In the genomic region with DNA sequence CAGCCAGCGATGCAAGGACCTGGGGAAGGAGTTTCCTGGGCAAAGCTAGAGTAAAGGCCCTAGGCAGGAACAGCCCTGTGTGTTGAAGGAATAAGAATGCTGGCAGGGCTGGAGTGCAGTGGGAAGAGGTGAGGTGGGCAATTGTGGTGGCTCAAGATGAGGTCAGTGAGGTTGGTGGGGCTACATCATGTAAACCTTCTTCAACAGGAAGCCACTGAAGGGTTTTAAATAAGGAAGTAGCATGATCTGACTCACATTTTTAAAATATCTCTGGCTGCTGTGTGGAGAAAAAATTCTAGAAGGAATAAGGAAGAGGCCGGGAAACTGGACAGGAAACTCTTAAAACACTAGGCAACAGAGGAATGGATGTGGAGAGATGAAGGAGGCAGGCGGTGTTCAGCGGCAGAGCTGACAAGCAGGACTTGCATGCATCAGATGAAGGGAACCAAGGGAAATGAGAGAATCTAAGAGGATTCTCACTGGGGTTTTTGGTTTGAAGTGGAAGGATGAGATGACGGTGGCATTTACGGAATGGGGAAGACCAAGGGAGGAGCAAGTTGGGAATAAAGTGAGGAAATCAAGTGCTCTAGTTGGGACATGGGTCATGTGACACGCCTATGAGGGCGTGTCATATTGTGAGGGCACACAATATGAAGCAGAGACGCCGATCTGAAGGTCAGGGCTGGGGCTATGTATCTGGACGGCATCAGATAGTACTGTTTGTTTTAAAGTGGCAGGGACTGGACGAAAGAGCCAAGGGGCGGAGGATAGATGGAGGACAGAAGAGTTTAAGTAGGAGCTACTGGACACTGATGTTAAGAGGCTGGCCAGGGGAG, we compare ENCODE assay signal across 11 cellular contexts. TPM values are rescaled to one million over a fixed set of nuclear protein-coding genes. Genes with fewer than 3 reads are reported as not detected.
DNase-seq lines count a peak whose midpoint lies in the region; ATAC-seq, FAIRE-seq and TF ChIP-seq lines count a peak whose summit lies in the region.
"Had no signal": no experiment of that assay in that cellular context is flagged by ENCODE, and none has a peak within 500 bp of the region (broad histone marks: within the 10 kb centered on the region; RNA-seq: fewer than 3 reads in every experiment).

No MANE protein-coding gene starts in this region.

- peak overlapping the region in 1 of 2 donors; percentile 62 for H3K27ac ChIP-seq in breast epithelium
- no peak overlapping the region for H3K27ac ChIP-seq in mammary epithelial cell (ENCODE audit: insufficient read depth, low read depth, low read length)
- peak overlapping the region; percentile 36 to 75 for H3K27ac ChIP-seq in lung (ENCODE audit: low read depth in 1 of 2, low read length in 1 of 2)
- H3K27ac ChIP-seq in aorta (ENCODE audit: low read depth in 1 of 2, low read length in 2 of 2), result peak overlapping the region in 1 of 2 donors; percentile 52
- H3K27ac ChIP-seq in OCI-LY7 (ENCODE audit: low read depth, low read length, poor library complexity, severe bottlenecking), result no peak overlapping the region

- H3K4me2 ChIP-seq in mammary epithelial cell (ENCODE audit: insufficient read depth, low read depth, low read length) (no peak overlapping the region), OCI-LY7 (ENCODE audit: low read length) (no peak overlapping the region)

- H3K27me3 ChIP-seq in breast epithelium, result no peaks in the 10 kb centered on the region
- H3K27me3 ChIP-seq in mammary epithelial cell (ENCODE audit: insufficient read depth, low read length), result no peaks in the 10 kb centered on the region
- no peaks in the 10 kb centered on the region for H3K27me3 ChIP-seq in bronchial epithelial cell (ENCODE audit: control insufficient read depth, insufficient read depth, low read length)
- H3K27me3 ChIP-seq in lung (ENCODE audit: control insufficient read depth, insufficient read depth), result no peaks in the 10 kb centered on the region
- H3K27me3 ChIP-seq in aorta (ENCODE audit: control insufficient read depth in 1 of 2, insufficient read depth in 2 of 2, low read length in 1 of 2), result no peaks in the 10 kb centered on the region

- no peaks in the 10 kb centered on the region for H3K9me2 ChIP-seq in OCI-LY7 (ENCODE audit: insufficient read depth, low read length)

- WGBS in mammary epithelial cell (ENCODE audit: low coverage, missing lambda C conversion rate), result 98% methylated on average over 13 of the region's 13 CpGs
- 31 to 55% methylated on average over 13 of the region's 13 CpGs for WGBS in lung, 2 donors
- WGBS in aorta, 2 donors, result 74 to 82% methylated on average over 13 of the region's 13 CpGs

- H3K36me3 ChIP-seq in breast epithelium (no peaks in the 10 kb centered on the region), mammary epithelial cell (ENCODE audit: insufficient read depth, low read length) (no peaks in the 10 kb centered on the region), bronchial epithelial cell (ENCODE audit: control insufficient read depth, insufficient read depth, low read length) (no peaks in the 10 kb centered on the region), lung (ENCODE audit: control insufficient read depth in 2 of 2, insufficient read depth in 2 of 2, low read length in 2 of 2) (no peaks in the 10 kb centered on the region), aorta (ENCODE audit: control insufficient read depth in 1 of 2, insufficient read depth in 2 of 2, low read length in 1 of 2) (no peaks in the 10 kb centered on the region), OCI-LY7 (ENCODE audit: insufficient read depth, low read length) (no peaks in the 10 kb centered on the region)

- in situ Hi-C loops in mammary epithelial cell (cut with MboI; ENCODE audit: low sequenced_read_pairs in 2 of 2), result loop anchor here in 1 of 2 donors (25.0 kb wide), 1 partner anchor 582 kb away; no protein-coding TSS in a partner anchor

- H4K20me1 ChIP-seq in mammary epithelial cell (ENCODE audit: insufficient read depth, low read length), result no peaks in the 10 kb centered on the region
- H4K20me1 ChIP-seq in OCI-LY7 (ENCODE audit: insufficient read depth, low read length), result no peaks in the 10 kb centered on the region

- no peak overlapping the region for H3K9ac ChIP-seq in mammary epithelial cell (ENCODE audit: insufficient read depth, low read length)

- H3K79me2 ChIP-seq in mammary epithelial cell (ENCODE audit: insufficient read depth, low read length) (peaks cover 11% of the 10 kb centered on the region), OCI-LY7 (ENCODE audit: insufficient read depth, low read depth, low read length) (no peaks in the 10 kb centered on the region)

- no peak for TF ChIP-seq CTCF in breast epithelium (IDR thresholded peaks at IDR 0.05)
- no peak for TF ChIP-seq CTCF in mammary epithelial cell (conservative IDR thresholded peaks at IDR 0.05 in 1 of 2, IDR thresholded peaks at IDR 0.05 in 1 of 2; ENCODE audit: extremely low read depth in 1 of 2, insufficient read depth in 1 of 2, low read depth in 1 of 2, low read length in 2 of 2)
- no peak for TF ChIP-seq CTCF in bronchial epithelial cell (IDR thresholded peaks at IDR 0.05; ENCODE audit: insufficient read depth, low read length, severe bottlenecking)
- no peak for TF ChIP-seq CTCF in lung (IDR thresholded peaks at IDR 0.05; ENCODE audit: control extremely low read depth, extremely low read depth)
- TF ChIP-seq CTCF in OCI-LY7 (conservative IDR thresholded peaks at IDR 0.05; ENCODE audit: low read length), result no peak

- CTCF ChIA-PET in mammary epithelial cell (lab: Charles Lee; ENCODE audit: low non-redundant PET), result no interaction called here
- CTCF ChIA-PET in OCI-LY7 (lab: Charles Lee; ENCODE audit: unreplicated experiment), result no interaction called here

- no peak for FAIRE-seq in bronchial epithelial cell (lab: Jason Lieb, UNC)

- DNase-seq in breast epithelium (ENCODE audit: low spot score in 2 of 2) (no peak), mammary epithelial cell (no peak), bronchial epithelial cell (ENCODE audit: low read depth) (peak; percentile 31), lung (ENCODE audit: low spot score) (no peak), aorta (no peak), OCI-LY7 (ENCODE audit: low spot score) (no peak)
- no peak for DNase-seq in NK-92 treated with Interleukin-12 subunit alpha and Interleukin-12 subunit beta, amount 100 ng/mL, for 24 hours (lab: John Stamatoyannopoulos, UW)
- DNase-seq: activated CD4-positive, alpha-beta T cell treated with anti-CD3 and anti-CD28 coated beads, Interleukin-2, amount 50 U/mL, for 48 hours; cerebellar nuclear complex; NCI-H526 treated with DMSO at 0.1 percent for 48 hours had no signal

- ATAC-seq in lung (ENCODE audit: insufficient read depth, low FRiP score), result peak; percentile 48
- ATAC-seq in aorta (ENCODE audit: low FRiP score), result peak; percentile 59
- ATAC-seq in GM18868 (IDR thresholded peaks at IDR 0.05; ENCODE audit: unreplicated experiment), result no peak

- POLR2A ChIA-PET in OCI-LY7 (lab: Charles Lee), result interaction anchor here (1.2 kb wide), 1 partner anchor 10 kb away, joined by 4 read pairs; no protein-coding TSS in a partner anchor

- dilution Hi-C loops in mammary epithelial cell (cut with HindIII; ENCODE audit: low sequenced_read_pairs), result no loop called here

- H3K4me3 ChIP-seq in breast epithelium (peak overlapping the region in 2 of 3 donors; percentile 3 to 15), mammary epithelial cell (replicated peaks in 1 of 3; ENCODE audit: insufficient read depth in 1 of 3, low read depth in 2 of 3, low read length in 3 of 3) (no peak overlapping the region), bronchial epithelial cell (ENCODE audit: low read depth, low read length) (no peak overlapping the region), lung (no peak overlapping the region), aorta (ENCODE audit: low read length in 2 of 2) (no peak overlapping the region), OCI-LY7 (ENCODE audit: low read depth, low read length, poor library complexity, severe bottlenecking) (no peak overlapping the region)

- intact Hi-C loops in breast epithelium (cut with DNase I; ENCODE audit: low total_unique reads), result no loop called here
- intact Hi-C loops in mammary epithelial cell (cut with micrococcal nuclease), result no loop called here
- intact Hi-C loops in aorta (cut with DNase I), result no loop called here
- intact Hi-C loops in OCI-LY7 (cut with micrococcal nuclease; ENCODE audit: unreplicated experiment), result no loop called here

- TF ChIP-seq POLR2A in breast epithelium (IDR thresholded peaks at IDR 0.05), result no peak

- BruUV-seq in mammary epithelial cell (replicated peaks; lab: Mats Ljungman, UMichigan), result no TSS peak
- no TSS peak for BruUV-seq in OCI-LY7 (replicated peaks; lab: Mats Ljungman, UMichigan)

- H3K9me3 ChIP-seq in breast epithelium (no peaks in the 10 kb centered on the region), mammary epithelial cell (replicated peaks; ENCODE audit: insufficient read depth, low read length) (no peaks in the 10 kb centered on the region), lung (ENCODE audit: control insufficient read depth in 2 of 2, insufficient read depth in 1 of 2, low read length in 1 of 2) (no peaks in the 10 kb centered on the region), aorta (ENCODE audit: control insufficient read depth, low read length) (no peaks in the 10 kb centered on the region), OCI-LY7 (ENCODE audit: low read length) (no peaks in the 10 kb centered on the region)

- H3K4me1 ChIP-seq in breast epithelium, result no peaks in the 10 kb centered on the region
- H3K4me1 ChIP-seq in mammary epithelial cell (ENCODE audit: insufficient read depth, low read length), result no peaks in the 10 kb centered on the region
- peaks cover 13 to 18% of the 10 kb centered on the region in 2 donors for H3K4me1 ChIP-seq in lung (ENCODE audit: control insufficient read depth in 2 of 2, insufficient read depth in 2 of 2, low read length in 2 of 2)
- H3K4me1 ChIP-seq in aorta (ENCODE audit: control insufficient read depth in 1 of 2, insufficient read depth in 2 of 2, low read length in 2 of 2), result no peaks in the 10 kb centered on the region
- H3K4me1 ChIP-seq in OCI-LY7 (ENCODE audit: insufficient read depth, low read length, poor library complexity, severe bottlenecking), result no peaks in the 10 kb centered on the region

- no peak overlapping the region for H2AFZ ChIP-seq in mammary epithelial cell (ENCODE audit: low read depth, low read length)
- no peak overlapping the region for H2AFZ ChIP-seq in OCI-LY7 (ENCODE audit: low read length)

RNA-seq across cellular contexts. Expression of a gene that starts 18.3 kb away (rescaled TPM):
- total RNA-seq in breast epithelium, result 1 to 10 TPM; 5.3 to 7.9 (median 7.3) TPM
- 10 to 100 TPM in 1 of 2 donors, 1 to 10 TPM in 1; 6.0 to 13.8 TPM for total RNA-seq in mammary epithelial cell
- 4.7 TPM for polyA plus RNA-seq in mammary epithelial cell
- polyA minus RNA-seq in mammary epithelial cell, result 3.6 TPM
- total RNA-seq in bronchial epithelial cell, result 7.1 and 7.2 TPM in 2 replicates
- 10 to 100 TPM; 10.2 to 11.5 TPM for total RNA-seq in lung
- polyA plus RNA-seq in lung, result 1 to 10 TPM; 4.4 to 6.3 TPM
- 10 to 100 TPM; 13.1 to 17.5 TPM for total RNA-seq in aorta
- polyA plus RNA-seq in aorta, result 10 to 100 TPM; 12.0 to 17.0 TPM
- total RNA-seq in OCI-LY7 (2014; rRNA removed; shearing (Covaris generic)), result 4.5 and 8.2 TPM in 2 replicates
- total RNA-seq in OCI-LY7 (2022), result 9.2 and 10.4 TPM in 2 replicates

Comparison
In these comparisons a context has a peak if more than half of its experiments do, and no peak if none do; other contexts are left out.
1. H3K4me3 ChIP-seq: peak in breast epithelium (2 of 3); none in mammary epithelial cell (0 of 3), bronchial epithelial cell (single experiment), lung (single experiment), aorta (0 of 2) and OCI-LY7 (single experiment).
2. H3K27ac ChIP-seq: peak in lung (2 of 2); none in mammary epithelial cell (single experiment) and OCI-LY7 (single experiment).